8 cellular contexts compared by ENCODE assay signal in the genomic region with DNA sequence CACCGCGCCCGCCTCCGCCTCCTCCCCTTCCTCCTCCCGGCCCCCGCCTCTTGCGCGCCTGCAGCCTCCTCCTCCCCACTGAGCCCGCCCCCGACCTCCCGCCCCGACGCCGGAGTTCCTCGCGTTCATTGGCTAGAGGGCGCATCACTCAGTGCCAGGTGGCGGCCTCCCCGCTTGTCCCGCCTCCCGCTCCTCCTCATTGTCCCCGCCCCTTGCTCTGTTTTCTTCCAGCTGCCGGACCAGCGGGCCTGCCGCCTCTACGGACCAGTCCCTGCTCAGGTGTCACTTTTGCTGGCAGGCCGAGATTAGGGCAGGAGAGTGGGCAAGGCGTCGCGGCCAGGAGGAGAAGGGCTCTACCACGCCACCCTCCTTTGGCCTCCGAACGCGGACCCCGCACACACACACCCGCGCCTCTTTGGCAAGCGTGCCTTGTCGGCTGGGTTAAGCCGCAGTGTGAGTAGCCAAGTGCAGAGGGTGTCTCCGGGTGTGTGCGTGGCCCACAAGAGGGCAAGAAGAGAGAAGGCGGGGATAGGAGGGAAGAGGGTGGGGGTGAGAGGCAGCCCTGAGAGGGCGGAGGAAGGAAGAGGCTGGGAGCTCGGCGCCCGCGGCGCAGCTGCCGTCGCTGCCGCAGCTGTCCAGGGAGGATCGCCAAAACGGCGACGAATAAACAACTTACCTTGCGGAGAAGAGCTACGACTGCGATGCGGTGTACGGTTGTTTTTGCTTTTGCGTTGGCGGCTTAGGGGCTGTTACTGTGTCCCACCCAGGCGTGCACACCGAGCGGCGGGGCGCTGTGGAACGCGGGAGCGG. TPM values are rescaled to one million over a fixed set of nuclear protein-coding genes. Genes with fewer than 3 reads are reported as not detected.
DNase-seq lines count a peak whose midpoint lies in the region; ATAC-seq and TF ChIP-seq lines count a peak whose summit lies in the region.

No MANE protein-coding gene starts in this region.

- H3K4me1 ChIP-seq in right lobe of liver: no peaks in the 10 kb centered on the region

- H3K27ac ChIP-seq in right lobe of liver: peak overlapping the region; percentile 86 to 95 (median 93)

- TF ChIP-seq CTCF in right lobe of liver (IDR thresholded peaks at IDR 0.05): no peak

- no peaks in the 10 kb centered on the region for H3K27me3 ChIP-seq in right lobe of liver

- no peaks in the 10 kb centered on the region for H3K9me3 ChIP-seq in right lobe of liver

- peak; percentile 98 for DNase-seq in CD1c-positive myeloid dendritic cell (ENCODE audit: extremely low spot score)
- peak; percentile 90 for DNase-seq in NCI-H748 treated with DMSO at 0.1 percent for 48 hours (lab: John Stamatoyannopoulos, UW)
- DNase-seq in activated CD4-positive, alpha-beta T cell treated with anti-CD3 and anti-CD28 coated beads, Interleukin-2, amount 50 U/mL, for 48 hours: peak; percentile 99
- peak; percentile 92 to 98 for DNase-seq in dermis microvascular lymphatic vessel endothelial cell (ENCODE audit: low read depth in 2 of 2)
- peak; percentile 100 for DNase-seq in right lobe of liver
- peak; percentile 99 for DNase-seq in stimulated activated CD4-positive, alpha-beta T cell treated with anti-CD3 and anti-CD28 coated beads, Interleukin-4, amount 100 ng/mL, for 24 hours

- intact Hi-C loops in right lobe of liver (cut with DNase I): no loop called here

- WGBS in right lobe of liver (ENCODE audit: insufficient coverage, low coverage, low lambda C conversion rate, missing lambda C conversion rate): 0% methylated on average over 41 of the region's 71 CpGs

- H3K4me3 ChIP-seq in right lobe of liver: peak overlapping the region; percentile 70 to 87 (median 86)

- peak; percentile 76 for TF ChIP-seq POLR2A in right lobe of liver (IDR thresholded peaks at IDR 0.05)

- ATAC-seq in GM19438 (IDR thresholded peaks at IDR 0.05; ENCODE audit: low read depth, unreplicated experiment): peak; percentile 69
- peak; percentile 75 for ATAC-seq in HG03571 (IDR thresholded peaks at IDR 0.05; ENCODE audit: unreplicated experiment)
- peak; percentile 90 to 96 (median 92) for ATAC-seq in right lobe of liver

- no peaks in the 10 kb centered on the region for H3K36me3 ChIP-seq in right lobe of liver

RNA-seq across cellular contexts. Expression of a gene that starts 0.4 kb away (rescaled TPM):
- total RNA-seq in dermis microvascular lymphatic vessel endothelial cell: 47.5 and 52.2 TPM in 2 replicates
- 10 to 100 TPM; 12.1 to 14.5 (median 13.1) TPM for total RNA-seq in right lobe of liver

Comparison
In these comparisons a context has a peak if more than half of its experiments do, and no peak if none do; other contexts are left out.
1. Peak in every context shown above with its lines: DNase-seq, ATAC-seq, H3K4me3 ChIP-seq and H3K27ac ChIP-seq.